In genomic region chr22:31253949-31254348, GRCh38 we compare ENCODE assay signal across 10 cellular contexts. TPM values are rescaled to one million over a fixed set of nuclear protein-coding genes. Genes with fewer than 3 reads are reported as not detected.
DNase-seq lines count a peak whose midpoint lies in the region; ATAC-seq and TF ChIP-seq lines count a peak whose summit lies in the region.
"Had no signal": no experiment of that assay in that cellular context is flagged by ENCODE, and none has a peak within 500 bp of the region (broad histone marks: within the 10 kb centered on the region; RNA-seq: fewer than 3 reads in every experiment).

No MANE protein-coding gene starts in this region.

- POLR2A ChIA-PET in activated CD4-positive, alpha-beta T cell treated with anti-CD3 and anti-CD28 coated beads for 36 hours (lab: Charles Lee): interaction anchor here (0.6 to 0.9 kb wide), 2 partner anchors 35 to 71 kb away, joined by 3 read pairs; no protein-coding TSS in a partner anchor

- in situ Hi-C loops in T47D (cut with HindIII; ENCODE audit: low pct_unique_long_range_greater_than_20kb, low sequenced_read_pairs): no loop called here

- intact Hi-C loops in left colon (cut with DNase I, micrococcal nuclease): no loop called here
- intact Hi-C loops in stomach (cut with DNase I; ENCODE audit: low total_unique reads): no loop called here
- intact Hi-C loops in activated CD4-positive, alpha-beta T cell treated with anti-CD3 and anti-CD28 coated beads for 36 hours (cut with DNase I, micrococcal nuclease): no loop called here

- H3K9me3 Mint-ChIP-seq in activated CD4-positive, alpha-beta T cell treated with anti-CD3 and anti-CD28 coated beads for 36 hours (ENCODE audit: low read depth): no peaks in the 10 kb centered on the region

- peaks cover 5% of the 10 kb centered on the region for H3K36me3 Mint-ChIP-seq in activated CD4-positive, alpha-beta T cell treated with anti-CD3 and anti-CD28 coated beads for 36 hours (ENCODE audit: low read depth)

- no peaks in the 10 kb centered on the region for H3K27me3 ChIP-seq in stomach

- H3K4me1 ChIP-seq in stomach: peaks cover 45 to 63% (median 59%) of the 10 kb centered on the region in 4 donors

- CTCF ChIA-PET in activated CD4-positive, alpha-beta T cell treated with anti-CD3 and anti-CD28 coated beads for 36 hours (lab: Charles Lee): interaction anchor here (0.7 to 1.9 kb wide), 3 partner anchors 18 to 120 kb away, joined by 3 to 8 read pairs (median 3); partner anchors contain the start of gene PIK3IP1

- no peaks in the 10 kb centered on the region for H3K27me3 Mint-ChIP-seq in activated CD4-positive, alpha-beta T cell treated with anti-CD3 and anti-CD28 coated beads for 36 hours

- TF ChIP-seq POLR2A in stomach (IDR thresholded peaks at IDR 0.05): no peak

- H3K27ac ChIP-seq in stomach: peak overlapping the region; percentile 64 to 81 (median 73)

- TF ChIP-seq EP300 in stomach (IDR thresholded peaks at IDR 0.05): no peak

- ATAC-seq in left colon: peak; percentile 88
- ATAC-seq in GM21515 (IDR thresholded peaks at IDR 0.05; ENCODE audit: unreplicated experiment): no peak
- ATAC-seq in activated CD4-positive, alpha-beta T cell treated with anti-CD3 and anti-CD28 coated beads for 36 hours: no peak

- peak in 1 of 7 experiments; percentile 41 for TF ChIP-seq CTCF in stomach (IDR thresholded peaks at IDR 0.05)

- peak; percentile 67 for DNase-seq in LoVo (ENCODE audit: low spot score)
- DNase-seq in T47D (ENCODE audit: low read depth in 1 of 2, low spot score in 1 of 2): peak; percentile 57 to 98
- DNase-seq in left colon: peak; percentile 67 to 79
- DNase-seq in stomach: peak; percentile 89
- DNase-seq in germinal center (ENCODE audit: low spot score): no peak
- no peak for DNase-seq in activated CD4-positive, alpha-beta T cell treated with anti-CD3 and anti-CD28 coated beads for 36 hours
- DNase-seq in NCI-H1092 treated with DMSO at 0.1 percent for 48 hours (lab: John Stamatoyannopoulos, UW): no peak
- DNase-seq: foreskin fibroblast, NCI-H446 treated with DMSO at 0.1 percent for 48 hours had no signal

- 28 to 53% (median 41%) methylated on average over 4 of the region's 4 CpGs for whole genome bisulfite sequencing in stomach, 5 donors

- no peaks in the 10 kb centered on the region for H3K9me3 ChIP-seq in stomach

- no peak overlapping the region for H3K4me3 ChIP-seq in stomach

- peaks cover 0 to 41% (median 20%) of the 10 kb centered on the region in 4 donors for H3K36me3 ChIP-seq in stomach

- H3K27ac Mint-ChIP-seq in activated CD4-positive, alpha-beta T cell treated with anti-CD3 and anti-CD28 coated beads for 36 hours: no peak overlapping the region

- no peak overlapping the region for H3K4me3 Mint-ChIP-seq in activated CD4-positive, alpha-beta T cell treated with anti-CD3 and anti-CD28 coated beads for 36 hours

- peaks cover 8% of the 10 kb centered on the region for H3K4me1 Mint-ChIP-seq in activated CD4-positive, alpha-beta T cell treated with anti-CD3 and anti-CD28 coated beads for 36 hours

RNA-seq across cellular contexts. Expression of gene PIK3IP1, which starts 38.3 kb away (rescaled TPM):
- total RNA-seq in left colon: 10 to 100 TPM in 1 of 2 donors, 1 to 10 TPM in 1; 8.1 to 21.9 TPM
- total RNA-seq in stomach: 10 to 100 TPM in 3 of 5 donors, 1 to 10 TPM in 2; 3.5 to 53.0 (median 20.5) TPM
- polyA plus RNA-seq in stomach: 1 to 10 TPM; 6.6 to 8.5 (median 7.6) TPM
- total RNA-seq in activated CD4-positive, alpha-beta T cell treated with anti-CD3 and anti-CD28 coated beads for 36 hours: 10 to 100 TPM; 14.2 to 15.1 TPM

RNA-seq across cellular contexts. Expression of gene LIMK2, which starts 41.9 kb away (rescaled TPM):
- total RNA-seq in left colon (100 to 1,000 TPM; 102 to 142 TPM), stomach (100 to 1,000 TPM in 3 of 5 donors, 10 to 100 TPM in 2; 96.3 to 541 (median 124) TPM)
- polyA plus RNA-seq in stomach: 10 to 100 TPM; 19.9 to 26.6 (median 24.0) TPM
- total RNA-seq in activated CD4-positive, alpha-beta T cell treated with anti-CD3 and anti-CD28 coated beads for 36 hours: 10 to 100 TPM; 31.8 to 34.4 TPM

Comparison
In these comparisons a context has a peak if more than half of its experiments do, and no peak if none do; other contexts are left out.
1. DNase-seq: peak in LoVo (single experiment), T47D (2 of 2), left colon (2 of 2) and stomach (single experiment); none in germinal center (single experiment), activated CD4-positive, alpha-beta T cell treated with anti-CD3 and anti-CD28 coated beads for 36 hours (single experiment) and NCI-H1092 treated with DMSO at 0.1 percent for 48 hours (single experiment).